In the genomic region with DNA sequence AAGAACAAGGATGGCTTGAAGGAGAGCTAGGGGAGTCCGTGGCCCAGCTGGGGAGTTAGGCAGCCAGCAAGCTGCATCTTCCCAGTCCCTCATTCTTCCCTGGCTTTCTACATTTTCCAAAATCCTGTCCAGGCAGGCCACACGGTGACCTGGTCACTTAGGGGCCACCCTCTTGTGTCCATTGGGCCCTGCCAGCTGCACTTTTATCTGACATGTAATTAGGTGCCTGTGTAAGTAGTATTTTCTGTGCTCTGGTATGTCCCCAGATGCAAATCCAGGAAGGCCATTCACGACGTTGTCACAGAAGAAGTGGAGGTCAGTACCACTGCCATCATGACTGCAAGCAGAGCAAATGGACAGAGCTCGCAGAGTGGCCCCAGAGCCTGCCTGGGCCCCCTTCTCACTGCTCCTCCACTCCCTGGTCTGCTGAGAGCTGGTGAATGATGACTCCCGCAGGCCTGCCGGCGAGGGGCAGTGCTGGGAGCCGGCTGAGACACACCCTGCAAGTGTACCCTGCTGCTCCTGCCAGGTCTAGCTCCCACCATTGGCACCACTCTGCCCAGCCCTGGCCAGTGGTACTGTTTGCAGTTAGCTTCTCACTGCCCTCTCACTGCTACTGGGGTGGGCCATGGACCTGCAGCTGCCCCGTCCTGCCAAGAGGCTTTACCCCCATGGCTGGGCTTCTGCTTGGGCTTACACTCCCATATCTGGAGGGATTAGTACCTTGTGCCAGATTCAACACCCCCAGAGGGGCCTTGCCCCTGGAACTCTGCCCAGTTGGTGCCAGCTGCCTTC, we compare ENCODE assay signal across 23 cellular contexts.
"Had no signal": no experiment of that assay in that cellular context is flagged by ENCODE, and none has a peak within 500 bp of the region (broad histone marks: within the 10 kb centered on the region; RNA-seq: fewer than 3 reads in every experiment).

No MANE protein-coding gene starts in this region.

- H3K9me3 Mint-ChIP-seq: effector memory CD8-positive, alpha-beta T cell; memory B cell; natural killer cell; stimulated activated naive B cell treated with anti-CD40 and anti-IgM and Interleukin-4, amounts not matched to agents 10 μg/mL and 1 μg/mL and 100 μg/mL, for 72 hours had no signal

- ATAC-seq: activated CD4-positive, CD25-positive, alpha-beta regulatory T cell treated with anti-CD3 and anti-CD28 coated beads, Interleukin-2, amount 50 U/mL, for 24 hours; effector memory CD8-positive, alpha-beta T cell; left colon; natural killer cell; sciatic nerve; stimulated activated naive B cell treated with anti-CD40 and anti-IgM and Interleukin-4, amounts not matched to agents 10 μg/mL and 1 μg/mL and 100 μg/mL, for 72 hours had no signal

- DNase-seq: activated CD4-positive, alpha-beta T cell treated with anti-CD3 and anti-CD28 coated beads for 48 hours; activated CD4-positive, alpha-beta T cell treated with anti-CD3 and anti-CD28 coated beads, Interleukin-2, amount 50 U/mL, for 48 hours; activated effector memory CD4-positive, alpha-beta T cell treated with Interleukin-2 at 50 U/mL for 16 hours; activated naive CD4-positive, alpha-beta T cell treated with Interleukin-2 at 50 U/mL for 16 hours; anterior cingulate cortex; cortex of kidney; effector memory CD8-positive, alpha-beta T cell; hippocampal formation; kidney; left colon; natural killer cell; stimulated activated CD4-positive, alpha-beta T cell treated with anti-CD3 and anti-CD28 coated beads, Interleukin-4, amount 100 ng/mL, for 24 hours; stimulated activated naive B cell treated with anti-CD40 and anti-IgM and Interleukin-4, amounts not matched to agents 10 μg/mL and 1 μg/mL and 100 μg/mL, for 72 hours; SW 1271; T-helper 9 cell; tibial artery; WERI-Rb-1 had no signal

- H3K4me3 Mint-ChIP-seq: activated naive CD8-positive, alpha-beta T cell; effector memory CD8-positive, alpha-beta T cell; memory B cell; natural killer cell; stimulated activated naive B cell treated with anti-CD40 and anti-IgM and Interleukin-4, amounts not matched to agents 10 μg/mL and 1 μg/mL and 100 μg/mL, for 72 hours; T-helper 1 cell treated with Interleukin-12 subunit alpha and Interleukin-12 subunit beta and Interleukin-4 antibody, amounts not matched to agents 30 μg/mL and 1 μg/mL, for 36 hours had no signal

- H3K27me3 Mint-ChIP-seq: activated naive CD8-positive, alpha-beta T cell; effector memory CD8-positive, alpha-beta T cell; progenitor cell of endocrine pancreas had no signal

- H3K4me1 Mint-ChIP-seq: memory B cell; natural killer cell; stimulated activated naive B cell treated with anti-CD40 and anti-IgM and Interleukin-4, amounts not matched to agents 10 μg/mL and 1 μg/mL and 100 μg/mL, for 72 hours had no signal

- H3K27ac Mint-ChIP-seq: activated naive CD8-positive, alpha-beta T cell; effector memory CD8-positive, alpha-beta T cell; memory B cell; natural killer cell; progenitor cell of endocrine pancreas; stimulated activated naive B cell treated with anti-CD40 and anti-IgM and Interleukin-4, amounts not matched to agents 10 μg/mL and 1 μg/mL and 100 μg/mL, for 72 hours; T-helper 1 cell treated with Interleukin-12 subunit alpha and Interleukin-12 subunit beta and Interleukin-4 antibody, amounts not matched to agents 30 μg/mL and 1 μg/mL, for 36 hours had no signal

- H3K36me3 Mint-ChIP-seq: memory B cell; natural killer cell; stimulated activated naive B cell treated with anti-CD40 and anti-IgM and Interleukin-4, amounts not matched to agents 10 μg/mL and 1 μg/mL and 100 μg/mL, for 72 hours had no signal
